24 cellular contexts compared by ENCODE assay signal in the genomic region with DNA sequence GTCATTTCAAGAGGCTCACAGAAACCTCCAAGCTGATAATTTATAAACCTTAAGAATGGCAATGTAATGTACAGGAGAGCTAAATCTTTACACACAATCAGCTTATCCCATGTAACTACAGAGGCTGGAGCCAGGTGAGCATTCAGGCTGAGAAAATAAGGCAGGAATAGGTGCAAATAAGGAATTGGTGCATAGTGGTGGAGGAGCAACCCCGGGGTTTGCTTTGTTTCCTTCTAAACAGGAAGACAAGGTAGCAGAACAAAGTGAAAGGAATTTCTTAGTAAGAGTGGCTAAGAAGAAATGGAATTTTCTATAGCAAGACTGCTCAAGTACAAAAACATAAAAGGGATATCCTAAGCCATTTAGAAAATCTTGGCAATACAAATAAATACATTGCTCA.
"Had no signal": no experiment of that assay in that cellular context is flagged by ENCODE, and none has a peak within 500 bp of the region (broad histone marks: within the 10 kb centered on the region; RNA-seq: fewer than 3 reads in every experiment).

No MANE protein-coding gene starts in this region.

- ATAC-seq: heart right ventricle, left lobe of liver had no signal

- H3K9me3 Mint-ChIP-seq: activated CD4-positive, alpha-beta memory T cell treated with anti-CD3 and anti-CD28 coated beads, Interleukin-2, amount 10 ng/mL, durations not matched to agents 7 days and 5 days; T-helper 2 cell treated with Interferon-gamma antibody and Interleukin-4, amounts not matched to agents 5 μg/mL and 100 μg/mL, for 36 hours had no signal

- H3K36me3 ChIP-seq: adrenal gland, esophagus muscularis mucosa, heart right ventricle, suprapubic skin, transverse colon had no signal

- DNase-seq: activated CD4-positive, alpha-beta memory T cell treated with anti-CD3 and anti-CD28 coated beads, Interleukin-2, amount 10 ng/mL, durations not matched to agents 7 days and 5 days; activated CD4-positive, alpha-beta T cell treated with anti-CD3 and anti-CD28 coated beads for 4 hours; activated gamma-delta T cell treated with Interleukin-2 at 50 U/mL for 16 hours; adrenal gland; cerebellar nuclear complex; cortex of kidney; effector CD4-positive, alpha-beta T cell; heart right ventricle; midbrain; nephron progenitor cell; nucleus accumbens; posterior cingulate gyrus; retina; stimulated activated naive CD4-positive, alpha-beta T cell treated with Interleukin-2 at 50 U/mL for 16 hours; transverse colon had no signal

- H3K9me3 ChIP-seq: adrenal gland, esophagus muscularis mucosa, heart right ventricle, suprapubic skin, transverse colon had no signal

- H3K27me3 ChIP-seq: adrenal gland, esophagus muscularis mucosa, heart right ventricle, suprapubic skin, transverse colon had no signal

- FAIRE-seq: astrocyte, bronchial epithelial cell, keratinocyte, TTC549 had no signal

- H3K4me3 ChIP-seq: adrenal gland, esophagus muscularis mucosa, heart right ventricle, SK-N-MC, suprapubic skin, transverse colon had no signal

- H3K27ac ChIP-seq: adrenal gland, esophagus muscularis mucosa, SK-N-MC, suprapubic skin, transverse colon had no signal

- H3K27me3 Mint-ChIP-seq: activated CD4-positive, alpha-beta memory T cell treated with anti-CD3 and anti-CD28 coated beads, Interleukin-2, amount 10 ng/mL, durations not matched to agents 7 days and 5 days had no signal

- H3K27ac Mint-ChIP-seq: activated CD4-positive, alpha-beta memory T cell treated with anti-CD3 and anti-CD28 coated beads, Interleukin-2, amount 10 ng/mL, durations not matched to agents 7 days and 5 days; nephron progenitor cell; T-helper 2 cell treated with Interferon-gamma antibody and Interleukin-4, amounts not matched to agents 5 μg/mL and 100 μg/mL, for 36 hours had no signal

- H3K4me3 Mint-ChIP-seq: activated CD4-positive, alpha-beta memory T cell treated with anti-CD3 and anti-CD28 coated beads, Interleukin-2, amount 10 ng/mL, durations not matched to agents 7 days and 5 days; nephron progenitor cell; T-helper 2 cell treated with Interferon-gamma antibody and Interleukin-4, amounts not matched to agents 5 μg/mL and 100 μg/mL, for 36 hours had no signal
